Comparison of ENCODE assay signal across 8 cellular contexts in genomic region chr1:52368383-52369172, GRCh38. TPM values are rescaled to one million over a fixed set of nuclear protein-coding genes. Genes with fewer than 3 reads are reported as not detected.
DNase-seq lines count a peak whose midpoint lies in the region; ATAC-seq and TF ChIP-seq lines count a peak whose summit lies in the region.

No MANE protein-coding gene starts in this region.

- H2AFZ ChIP-seq in H9 (ENCODE audit: low read length) = no peak overlapping the region

- H3K4me3 Mint-ChIP-seq in H9 = peak overlapping the region; percentile 62 to 72
- peak overlapping the region; percentile 39 for H3K4me3 Mint-ChIP-seq in stimulated activated naive CD8-positive, alpha-beta T cell treated with anti-CD3 and anti-CD28 coated beads, Interleukin-15, Interleukin-2, amounts not matched to agents 100 ng/mL and 50 ng/mL, for 24 hours

- H3K4me3 ChIP-seq in A673 (ENCODE audit: low read depth, low read length, poor library complexity, severe bottlenecking) = peak overlapping the region; percentile 50
- peak overlapping the region; percentile 34 to 44 for H3K4me3 ChIP-seq in muscle layer of colon (ENCODE audit: low read depth in 1 of 2, low read length in 2 of 2)

- H3K27ac Mint-ChIP-seq in H9 = no peak overlapping the region; a peak in 1 of 7 replicates
- peak overlapping the region; percentile 0 for H3K27ac Mint-ChIP-seq in stimulated activated naive CD8-positive, alpha-beta T cell treated with anti-CD3 and anti-CD28 coated beads, Interleukin-15, Interleukin-2, amounts not matched to agents 100 ng/mL and 50 ng/mL, for 24 hours

- no peak overlapping the region for H2BK12ac ChIP-seq in H9 (ENCODE audit: insufficient read length, low read depth, low read length)

- no peak overlapping the region for H3K56ac ChIP-seq in H9 (ENCODE audit: insufficient read length, low read depth, low read length)

- CTCF ChIA-PET in A673 (lab: Charles Lee) = interaction anchor here (0.6 to 1.0 kb wide), 4 partner anchors 39 to 531 kb away, joined by 3 to 5 read pairs (median 3); no protein-coding TSS in a partner anchor

- H3K27ac ChIP-seq in A673 (ENCODE audit: low read depth, low read length, poor library complexity, severe bottlenecking) (peak overlapping the region; percentile 59), H9 (ENCODE audit: insufficient read length, low read depth, low read length) (no peak overlapping the region), muscle layer of colon (ENCODE audit: low read depth, low read length) (no peak overlapping the region)

- peak; percentile 15 for TF ChIP-seq POLR2A in erythroblast (IDR thresholded peaks at IDR 0.05; ENCODE audit: low read length)

- H3K79me1 ChIP-seq in H9 (ENCODE audit: insufficient read depth, low read depth, low read length, poor library complexity, severe bottlenecking) = no peaks in the 10 kb centered on the region

- DNase-seq in A673 (ENCODE audit: low spot score) = peak; percentile 77
- DNase-seq in H9 = peak; percentile 76
- peak; percentile 86 for DNase-seq in NCI-H748 (lab: John Stamatoyannopoulos, UW; ENCODE audit: unreplicated experiment)
- DNase-seq in activated T-cell treated with anti-CD3 and anti-CD28 coated beads, Interleukin-2, amount 50 U/mL, for 1 hour = peak; percentile 65
- DNase-seq in erythroblast (lab: John Stamatoyannopoulos, UW) = peak; percentile 70 to 74

- H3K4me1 ChIP-seq in A673 (ENCODE audit: insufficient read depth, low read length, poor library complexity, severe bottlenecking) (peaks cover 12% of the 10 kb centered on the region), H9 (ENCODE audit: insufficient read depth, low read length) (no peaks in the 10 kb centered on the region), muscle layer of colon (ENCODE audit: insufficient read depth, low read length) (peaks cover 13% of the 10 kb centered on the region)

- no TSS peak for BruUV-seq in A673 (replicated peaks; lab: Mats Ljungman, UMichigan)

- H2AK5ac ChIP-seq in H9 (ENCODE audit: insufficient read length, low read length) = no peak overlapping the region

- H2BK120ac ChIP-seq in H9 (ENCODE audit: low read depth, low read length, poor library complexity, severe bottlenecking) = no peak overlapping the region

- intact Hi-C loops in A673 (cut with micrococcal nuclease; ENCODE audit: unreplicated experiment) = loop anchor here (5.0 to 10.0 kb wide), 2 partner anchors 226 to 316 kb away; partner anchors contain the start of gene ZFYVE9

- peaks cover 5% of the 10 kb centered on the region for H3K23me2 ChIP-seq in H9 (ENCODE audit: insufficient read length, low read depth, low read length, poor library complexity, severe bottlenecking)

- no peak overlapping the region for H3T11ph ChIP-seq in H9 (ENCODE audit: low read length)

- TF ChIP-seq CTCF in A673 (conservative IDR thresholded peaks at IDR 0.05; ENCODE audit: low read depth, low read length) = peak; percentile 42; the same call in 1 of the 2 replicates
- peak; percentile 36; the same call in 1 of the 3 replicates for TF ChIP-seq CTCF in H9 (conservative IDR thresholded peaks at IDR 0.05)

- no peaks in the 10 kb centered on the region for H3K79me2 ChIP-seq in H9 (ENCODE audit: insufficient read depth, low read length)

- H2BK15ac ChIP-seq in H9 (ENCODE audit: low read depth, low read length) = no peak overlapping the region

- no peak overlapping the region for H3K23ac ChIP-seq in H9 (ENCODE audit: insufficient read length, low read depth, low read length)

- H3K36me3 ChIP-seq in A673 (ENCODE audit: insufficient read depth, low read length, poor library complexity, severe bottlenecking) = peaks cover 23% of the 10 kb centered on the region
- H3K36me3 ChIP-seq in muscle layer of colon (ENCODE audit: insufficient read depth, low read length) = no peaks in the 10 kb centered on the region

- H4K20me1 ChIP-seq in H9 (ENCODE audit: control insufficient read depth, insufficient read depth, insufficient read length) = no peaks in the 10 kb centered on the region

- no peaks in the 10 kb centered on the region for H3K9me3 ChIP-seq in A673 (ENCODE audit: low read depth, low read length, poor library complexity, severe bottlenecking)
- no peaks in the 10 kb centered on the region for H3K9me3 ChIP-seq in H9 (ENCODE audit: control insufficient read depth, low read depth, low read length)
- no peaks in the 10 kb centered on the region for H3K9me3 ChIP-seq in muscle layer of colon (ENCODE audit: low read length)

- POLR2A ChIA-PET in A673 (lab: Charles Lee; ENCODE audit: low non-redundant PET) = no interaction called here

- H3K14ac ChIP-seq in H9 (ENCODE audit: insufficient read depth, low read length) = no peak overlapping the region

- H3K36me3 Mint-ChIP-seq in H9 (ENCODE audit: insufficient read depth in 1 of 3, low read depth in 3 of 3) = peaks cover 12 to 32% (median 19%) of the 10 kb centered on the region in 3 experiments
- peaks cover 31% of the 10 kb centered on the region for H3K36me3 Mint-ChIP-seq in stimulated activated naive CD8-positive, alpha-beta T cell treated with anti-CD3 and anti-CD28 coated beads, Interleukin-15, Interleukin-2, amounts not matched to agents 100 ng/mL and 50 ng/mL, for 24 hours (ENCODE audit: low read depth)

- no peaks in the 10 kb centered on the region for H3K9me3 Mint-ChIP-seq in H9
- H3K9me3 Mint-ChIP-seq in stimulated activated naive CD8-positive, alpha-beta T cell treated with anti-CD3 and anti-CD28 coated beads, Interleukin-15, Interleukin-2, amounts not matched to agents 100 ng/mL and 50 ng/mL, for 24 hours = no peaks in the 10 kb centered on the region

- H3K27me3 ChIP-seq in A673 (replicated peaks; ENCODE audit: insufficient read depth, low read depth, low read length, poor library complexity) = no peaks in the 10 kb centered on the region
- no peaks in the 10 kb centered on the region for H3K27me3 ChIP-seq in H9 (ENCODE audit: insufficient read depth, low read length)
- no peaks in the 10 kb centered on the region for H3K27me3 ChIP-seq in muscle layer of colon (ENCODE audit: control insufficient read depth in 1 of 2, insufficient read depth in 2 of 2, low read length in 2 of 2)

- H3K27me3 Mint-ChIP-seq in H9 (ENCODE audit: low read depth) = no peaks in the 10 kb centered on the region
- no peaks in the 10 kb centered on the region for H3K27me3 Mint-ChIP-seq in stimulated activated naive CD8-positive, alpha-beta T cell treated with anti-CD3 and anti-CD28 coated beads, Interleukin-15, Interleukin-2, amounts not matched to agents 100 ng/mL and 50 ng/mL, for 24 hours

- H3K9ac ChIP-seq in H9 (ENCODE audit: extremely low read depth, insufficient read length, low read length) (no peak overlapping the region), muscle layer of colon (ENCODE audit: low read length) (no peak overlapping the region)

- no peak overlapping the region for H3K18ac ChIP-seq in H9 (ENCODE audit: insufficient read length, low read depth, low read length)

- H4K8ac ChIP-seq in H9 (replicated peaks; ENCODE audit: insufficient read length, low read depth, low read length) = no peak overlapping the region

- no peak overlapping the region for H4K91ac ChIP-seq in H9 (ENCODE audit: insufficient read length, low read depth, low read length)

- H3K4ac ChIP-seq in H9 (ENCODE audit: low read depth, low read length) = no peak overlapping the region

- H2BK5ac ChIP-seq in H9 (ENCODE audit: insufficient read length, low read length) = no peak overlapping the region

- H3K4me2 ChIP-seq in H9 (ENCODE audit: insufficient read depth, insufficient read length, low read length) = peak overlapping the region; percentile 49

- peaks cover 28 to 29% of the 10 kb centered on the region in 2 experiments for H3K4me1 Mint-ChIP-seq in H9
- H3K4me1 Mint-ChIP-seq in stimulated activated naive CD8-positive, alpha-beta T cell treated with anti-CD3 and anti-CD28 coated beads, Interleukin-15, Interleukin-2, amounts not matched to agents 100 ng/mL and 50 ng/mL, for 24 hours (ENCODE audit: low read depth) = peaks cover 37% of the 10 kb centered on the region

- ATAC-seq in HG02885 (IDR thresholded peaks at IDR 0.05; ENCODE audit: poor library complexity, unreplicated experiment) = no peak

- no peak overlapping the region for H2BK20ac ChIP-seq in H9 (ENCODE audit: low read depth, low read length, poor library complexity, severe bottlenecking)

- no CpG with 5 or more reads among the region's 51 CpGs for WGBS in H9 (ENCODE audit: extremely low coverage, insufficient read length, low lambda C conversion rate)

- no peak overlapping the region for H4K5ac ChIP-seq in H9 (ENCODE audit: insufficient read length, low read depth, low read length)

RNA-seq across cellular contexts. Expression of gene CC2D1B, which starts 2.6 kb away (rescaled TPM):
- total RNA-seq in A673 (2021) = 30.9 and 34.7 TPM in 2 replicates
- total RNA-seq in H9 (2021) = 21.7 and 24.3 TPM in 2 replicates

RNA-seq across cellular contexts. Expression of gene ORC1, which starts 35.6 kb away (rescaled TPM):
- total RNA-seq in A673 (2021) (50.4 and 54.0 TPM in 2 replicates), H9 (2021) (44.3 and 46.4 TPM in 2 replicates)

RNA-seq across cellular contexts. Expression of gene PRPF38A, which starts 35.8 kb away (rescaled TPM):
- total RNA-seq in A673 (2021) (83.2 and 95.7 TPM in 2 replicates), H9 (2021) (87.2 and 89.9 TPM in 2 replicates)
